9 cellular contexts compared by ENCODE assay signal in the genomic region with DNA sequence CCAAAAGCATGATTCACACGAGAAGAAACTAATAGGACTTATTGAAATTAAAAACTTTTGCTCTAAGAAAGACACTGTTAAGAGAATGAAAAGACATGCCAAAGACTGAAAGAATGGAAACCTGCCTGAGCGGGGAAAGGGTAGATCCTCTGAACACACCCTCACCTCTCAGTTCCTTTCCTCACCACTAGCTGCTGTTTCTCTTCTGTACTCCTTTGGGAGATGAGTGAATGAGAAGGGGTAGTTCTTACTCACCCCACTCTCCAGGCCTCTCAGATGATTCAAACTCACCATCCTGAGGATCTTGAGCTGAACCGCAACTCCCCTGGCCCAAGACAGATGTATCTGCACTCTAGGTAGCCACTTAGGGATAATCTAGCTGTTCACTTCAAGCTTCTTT. TPM values are rescaled to one million over a fixed set of nuclear protein-coding genes. Genes with fewer than 3 reads are reported as not detected.
DNase-seq lines count a peak whose midpoint lies in the region; ATAC-seq and TF ChIP-seq lines count a peak whose summit lies in the region.
"Had no signal": no experiment of that assay in that cellular context is flagged by ENCODE, and none has a peak within 500 bp of the region (broad histone marks: within the 10 kb centered on the region; RNA-seq: fewer than 3 reads in every experiment).

No MANE protein-coding gene starts in this region.

- H3K9me3 ChIP-seq in gastrocnemius medialis (peaks cover 0 to 5% (median 0%) of the 10 kb centered on the region in 3 donors), ovary (no peaks in the 10 kb centered on the region)

- H3K27ac ChIP-seq in gastrocnemius medialis: no peak overlapping the region
- no peak overlapping the region for H3K27ac ChIP-seq in ovary

- peak; percentile 50; the same call in 2 of the 3 replicates for TF ChIP-seq CTCF in GM12872 (IDR thresholded peaks at IDR 0.05; ENCODE audit: insufficient read depth, low read depth, low read length)
- TF ChIP-seq CTCF in choroid plexus epithelial cell (conservative IDR thresholded peaks at IDR 0.05; ENCODE audit: low read depth, low read length): peak; percentile 25
- no peak for TF ChIP-seq CTCF in gastrocnemius medialis (IDR thresholded peaks at IDR 0.05 in 4 of 5, conservative IDR thresholded peaks at IDR 0.05 in 1 of 5)
- no peak for TF ChIP-seq CTCF in ovary (IDR thresholded peaks at IDR 0.05)

- DNase-seq in choroid plexus epithelial cell (ENCODE audit: low read depth) (peak; percentile 16), gastrocnemius medialis (no peak), NCI-H1417 treated with DMSO at 0.1 percent for 48 hours (lab: John Stamatoyannopoulos, UW) (no peak), ovary (no peak), OCI-M1 (lab: John Stamatoyannopoulos, UW) (no peak)
- DNase-seq: hypothalamus had no signal

- H3K4me1 ChIP-seq in gastrocnemius medialis (peaks cover 0 to 6% of the 10 kb centered on the region in 2 donors), ovary (ENCODE audit: insufficient read depth) (no peaks in the 10 kb centered on the region)

- H3K36me3 ChIP-seq in gastrocnemius medialis (no peaks in the 10 kb centered on the region), ovary (no peaks in the 10 kb centered on the region)

- no peak for TF ChIP-seq POLR2A in gastrocnemius medialis (IDR thresholded peaks at IDR 0.05)
- TF ChIP-seq POLR2A in ovary (IDR thresholded peaks at IDR 0.05): no peak

- in situ Hi-C loops in gastrocnemius medialis (cut with MboI; ENCODE audit: low sequenced_read_pairs in 4 of 4): loop anchor here in 1 of 4 donors (5.0 kb wide), 1 partner anchor 45 kb away; no protein-coding TSS in a partner anchor

- ATAC-seq in GM21447 (IDR thresholded peaks at IDR 0.05; ENCODE audit: unreplicated experiment): peak; percentile 73
- peak; percentile 63 for ATAC-seq in HG03196 (IDR thresholded peaks at IDR 0.05; ENCODE audit: unreplicated experiment)
- no peak for ATAC-seq in gastrocnemius medialis

- intact Hi-C loops in gastrocnemius medialis (cut with DNase I; ENCODE audit: low total_unique reads): loop anchor here (10.0 kb wide), 1 partner anchor 372 kb away; no protein-coding TSS in a partner anchor
- intact Hi-C loops in ovary (cut with DNase I): no loop called here

- no peak overlapping the region for H3K4me3 ChIP-seq in choroid plexus epithelial cell (ENCODE audit: low read depth, low read length)
- no peak overlapping the region for H3K4me3 ChIP-seq in gastrocnemius medialis
- no peak overlapping the region for H3K4me3 ChIP-seq in ovary

- WGBS in ovary, 3 donors: 82 to 88% (median 87%) methylated on average over 3 of the region's 3 CpGs

- H3K27me3 ChIP-seq in gastrocnemius medialis (no peaks in the 10 kb centered on the region), ovary (no peaks in the 10 kb centered on the region)

- TF ChIP-seq EP300 in ovary (IDR thresholded peaks at IDR 0.05): no peak

RNA-seq across cellular contexts. Expression of gene IQUB, which starts 41.9 kb away (rescaled TPM):
- total RNA-seq in gastrocnemius medialis (under 1 TPM in 3 of 4 donors, not detected in 1; 0.15 to 0.42 (median 0.26) TPM), ovary (10 to 100 TPM in 1 of 7 donors, 1 to 10 TPM in 3, under 1 TPM in 3; 0.35 to 11.3 (median 1.2) TPM)
- under 1 TPM; 0.39 to 0.70 TPM for polyA plus RNA-seq in ovary

Comparison
In these comparisons a context has a peak if more than half of its experiments do, and no peak if none do; other contexts are left out.
1. CTCF ChIP-seq: peak in GM12872 (single experiment) and choroid plexus epithelial cell (single experiment); none in gastrocnemius medialis (0 of 5) and ovary (0 of 3).
2. ATAC-seq: peak in GM21447 (single experiment) and HG03196 (single experiment); none in gastrocnemius medialis (0 of 2).